ENCODE assay signal across 8 cellular contexts in genomic region chr4:77820836-77821561, GRCh38. TPM values are rescaled to one million over a fixed set of nuclear protein-coding genes. Genes with fewer than 3 reads are reported as not detected.
DNase-seq lines count a peak whose midpoint lies in the region; ATAC-seq and TF ChIP-seq lines count a peak whose summit lies in the region.

No MANE protein-coding gene starts in this region.

- peaks cover 7% of the 10 kb centered on the region for H3K4me1 ChIP-seq in ES-I3 (ENCODE audit: insufficient read depth, low read length)
- H3K4me1 ChIP-seq in MM.1S (ENCODE audit: low read length): peaks cover 8% of the 10 kb centered on the region
- H3K4me1 ChIP-seq in breast epithelium: peaks cover 0 to 14% of the 10 kb centered on the region in 2 donors
- H3K4me1 ChIP-seq in tibial nerve: peaks cover 0 to 36% (median 23%) of the 10 kb centered on the region in 4 donors

- ATAC-seq in GM21723 (IDR thresholded peaks at IDR 0.05; ENCODE audit: unreplicated experiment) (no peak), GM18873 (IDR thresholded peaks at IDR 0.05; ENCODE audit: low FRiP score, unreplicated experiment) (no peak)

- H3K27me3 ChIP-seq in MM.1S (replicated peaks; ENCODE audit: insufficient read depth, low read length): no peaks in the 10 kb centered on the region
- H3K27me3 ChIP-seq in breast epithelium: no peaks in the 10 kb centered on the region
- no peaks in the 10 kb centered on the region for H3K27me3 ChIP-seq in tibial nerve

- H3K4me3 ChIP-seq in MM.1S (ENCODE audit: low read length): peak overlapping the region; percentile 74
- peak overlapping the region; percentile 79 to 99 (median 95) for H3K4me3 ChIP-seq in breast epithelium
- peak overlapping the region; percentile 80 to 99 (median 97) for H3K4me3 ChIP-seq in tibial nerve

- DNase-seq in MM.1S (peak; percentile 29), breast epithelium (ENCODE audit: low spot score in 2 of 2) (no peak), lung microvascular endothelial cell (ENCODE audit: low read depth in 2 of 2) (peak; percentile 8 to 14), tibial nerve (ENCODE audit: low spot score in 2 of 2) (no peak), H4 (ENCODE audit: low spot score) (no peak)

- TF ChIP-seq EP300 in tibial nerve (IDR thresholded peaks at IDR 0.05): no peak

- peak overlapping the region; percentile 78 for H2AFZ ChIP-seq in MM.1S (ENCODE audit: low read length)

- WGBS in tibial nerve, 2 donors: 18 to 23% methylated on average over 7 of the region's 7 CpGs

- H3K36me3 ChIP-seq in ES-I3 (ENCODE audit: insufficient read depth, low read length): no peaks in the 10 kb centered on the region
- H3K36me3 ChIP-seq in MM.1S (replicated peaks; ENCODE audit: insufficient read depth, low read length): no peaks in the 10 kb centered on the region
- H3K36me3 ChIP-seq in breast epithelium: no peaks in the 10 kb centered on the region
- no peaks in the 10 kb centered on the region for H3K36me3 ChIP-seq in tibial nerve

- no peaks in the 10 kb centered on the region for H3K9me2 ChIP-seq in MM.1S (replicated peaks; ENCODE audit: insufficient read depth, low read length)

- peak overlapping the region; percentile 99 for H3K4me2 ChIP-seq in MM.1S (ENCODE audit: low read depth, low read length)

- no peaks in the 10 kb centered on the region for H4K20me1 ChIP-seq in MM.1S (ENCODE audit: insufficient read depth, low read length)

- TF ChIP-seq POLR2A in breast epithelium (IDR thresholded peaks at IDR 0.05): no peak
- TF ChIP-seq POLR2A in tibial nerve (IDR thresholded peaks at IDR 0.05): no peak

- H3K9me3 ChIP-seq in ES-I3 (ENCODE audit: control insufficient read depth, insufficient read depth, low read length) (no peaks in the 10 kb centered on the region), MM.1S (replicated peaks; ENCODE audit: insufficient read depth, low read length) (no peaks in the 10 kb centered on the region), breast epithelium (no peaks in the 10 kb centered on the region), tibial nerve (no peaks in the 10 kb centered on the region)

- H3K27ac ChIP-seq in MM.1S (ENCODE audit: low read length): peak overlapping the region; percentile 95
- peak overlapping the region; percentile 98 to 99 for H3K27ac ChIP-seq in breast epithelium
- peak overlapping the region; percentile 95 to 100 (median 99) for H3K27ac ChIP-seq in tibial nerve

- intact Hi-C loops in breast epithelium (cut with DNase I; ENCODE audit: low total_unique reads): no loop called here

- H3K9ac ChIP-seq in ES-I3 (ENCODE audit: low read depth, low read length) (peak overlapping the region; percentile 96), MM.1S (ENCODE audit: low read length) (peak overlapping the region; percentile 88)

- no peak for TF ChIP-seq CTCF in MM.1S (IDR thresholded peaks at IDR 0.05; ENCODE audit: low read length)
- no peak for TF ChIP-seq CTCF in breast epithelium (IDR thresholded peaks at IDR 0.05)
- TF ChIP-seq CTCF in tibial nerve (IDR thresholded peaks at IDR 0.05): no peak

- H3K79me2 ChIP-seq in MM.1S (ENCODE audit: low read length): peaks cover 52% of the 10 kb centered on the region

- H3F3A ChIP-seq in MM.1S (ENCODE audit: insufficient read depth, low read length): peaks cover 52% of the 10 kb centered on the region

RNA-seq across cellular contexts. Expression of gene CNOT6L, which starts 1.8 kb away (rescaled TPM):
- total RNA-seq in breast epithelium (10 to 100 TPM; 22.4 to 53.1 (median 39.0) TPM), lung microvascular endothelial cell (29.2 and 31.2 TPM in 2 replicates), tibial nerve (10 to 100 TPM; 15.3 to 32.1 (median 23.4) TPM)
- total RNA-seq in H4 (2014; rRNA removed; shearing (Covaris generic)): 4.3 and 5.6 TPM in 2 replicates

RNA-seq across cellular contexts. Expression of gene MRPL1, which starts 41.6 kb away (rescaled TPM):
- total RNA-seq in breast epithelium (10 to 100 TPM; 17.1 to 26.3 (median 21.0) TPM), lung microvascular endothelial cell (18.3 and 20.9 TPM in 2 replicates), tibial nerve (10 to 100 TPM; 21.0 to 32.3 (median 26.9) TPM)
- 33.2 and 38.5 TPM in 2 replicates for total RNA-seq in H4 (2014; rRNA removed; shearing (Covaris generic))

Comparison
In these comparisons a context has a peak if more than half of its experiments do, and no peak if none do; other contexts are left out.
1. DNase-seq: peak in MM.1S (single experiment) and lung microvascular endothelial cell (2 of 2); none in breast epithelium (0 of 2), tibial nerve (0 of 2) and H4 (single experiment).
2. Peak in every context shown above with its lines, with median percentiles within 50 percentile points of each other: H3K27ac ChIP-seq and H3K4me3 ChIP-seq.